In genomic region chr20:23551383-23551782, GRCh38 we compare ENCODE assay signal across 43 cellular contexts. TPM values are rescaled to one million over a fixed set of nuclear protein-coding genes. Genes with fewer than 3 reads are reported as not detected.
"Had no signal": no experiment of that assay in that cellular context is flagged by ENCODE, and none has a peak within 500 bp of the region (broad histone marks: within the 10 kb centered on the region; RNA-seq: fewer than 3 reads in every experiment).

No MANE protein-coding gene starts in this region.

- H3K27me3 ChIP-seq: adrenal gland, ascending aorta, body of pancreas, brain microvascular endothelial cell, breast epithelium, cardiac muscle cell had no signal

- ATAC-seq: activated naive CD4-positive, alpha-beta T cell treated with anti-CD3 and anti-CD28 coated beads, Interleukin-2, amount 50 U/mL, for 72 hours; activated naive CD8-positive, alpha-beta T cell treated with anti-CD3 and anti-CD28 coated beads, Interleukin-2, amount 50 U/mL, for 24 hours; activated T-cell treated with anti-CD3 and anti-CD28 coated beads, Interleukin-2, amount 50 U/mL, for 4 hours; activated T-helper 17 cell treated with anti-CD3 and anti-CD28 coated beads, Interleukin-2, amount 50 U/mL, for 72 hours; body of pancreas had no signal

- H3K4me3 Mint-ChIP-seq: activated naive CD4-positive, alpha-beta T cell treated with anti-CD3 and anti-CD28 coated beads for 36 hours; activated naive CD4-positive, alpha-beta T cell treated with anti-CD3 and anti-CD28 coated beads, Interleukin-2, amount 10 ng/mL, durations not matched to agents 7 days and 5 days; activated naive CD4-positive, alpha-beta T cell treated with anti-CD3 and anti-CD28 coated beads, Interleukin-2, amount 50 U/mL, for 24 hours; activated naive CD8-positive, alpha-beta T cell; activated naive CD8-positive, alpha-beta T cell treated with anti-CD3 and anti-CD28 coated beads for 36 hours; activated naive CD8-positive, alpha-beta T cell treated with anti-CD3 and anti-CD28 coated beads, Interleukin-2, amount 10 ng/mL, durations not matched to agents 7 days and 5 days; activated naive CD8-positive, alpha-beta T cell treated with anti-CD3 and anti-CD28 coated beads, Interleukin-2, amount 50 U/mL, for 24 hours; activated T-cell treated with anti-CD3 and anti-CD28 coated beads, Interleukin-2, amount 50 U/mL, for 24 hours; activated T-cell treated with anti-CD3 and anti-CD28 coated beads, Interleukin-2, amount 50 U/mL, for 4 hours; activated T-helper 1 cell treated with anti-CD3 and anti-CD28 coated beads, Interleukin-12 subunit alpha, Interleukin-12 subunit beta, Interleukin-2, Interleukin-4 antibody, amounts not matched to agents 30 ng/mL and 10 ng/mL and 1 ng/mL, durations not matched to agents 14 hours and 24 hours and 36 hours; activated T-helper 17 cell treated with anti-CD3 and anti-CD28 coated beads, Interleukin-2, amount 50 U/mL, for 72 hours; brain; central memory CD8-positive, alpha-beta T cell had no signal

- H3K9me3 Mint-ChIP-seq: activated naive CD4-positive, alpha-beta T cell treated with anti-CD3 and anti-CD28 coated beads for 36 hours; activated naive CD4-positive, alpha-beta T cell treated with anti-CD3 and anti-CD28 coated beads, Interleukin-2, amount 10 ng/mL, durations not matched to agents 7 days and 5 days; activated naive CD4-positive, alpha-beta T cell treated with anti-CD3 and anti-CD28 coated beads, Interleukin-2, amount 50 U/mL, for 24 hours; activated naive CD4-positive, alpha-beta T cell treated with anti-CD3 and anti-CD28 coated beads, Interleukin-2, amount 50 U/mL, for 72 hours; activated naive CD8-positive, alpha-beta T cell treated with anti-CD3 and anti-CD28 coated beads for 36 hours; activated naive CD8-positive, alpha-beta T cell treated with anti-CD3 and anti-CD28 coated beads, Interleukin-2, amount 10 ng/mL, durations not matched to agents 7 days and 5 days; activated T-cell treated with anti-CD3 and anti-CD28 coated beads, Interleukin-2, amount 50 U/mL, for 24 hours; activated T-cell treated with anti-CD3 and anti-CD28 coated beads, Interleukin-2, amount 50 U/mL, for 4 hours; activated T-helper 1 cell treated with anti-CD3 and anti-CD28 coated beads, Interleukin-12 subunit alpha, Interleukin-12 subunit beta, Interleukin-2, Interleukin-4 antibody, amounts not matched to agents 30 ng/mL and 10 ng/mL and 1 ng/mL, durations not matched to agents 14 hours and 24 hours and 36 hours; activated T-helper 17 cell treated with anti-CD3 and anti-CD28 coated beads, Interleukin-2, amount 50 U/mL, for 72 hours; activated T-helper 2 cell treated with anti-CD3 and anti-CD28 coated beads, Interferon-gamma antibody, Interleukin-2, Interleukin-4, amounts not matched to agents 10 μg/mL and 5 μg/mL and 100 μg/mL, durations not matched to agents 14 hours and 24 hours and 36 hours; brain; central memory CD8-positive, alpha-beta T cell had no signal

- H3K27ac ChIP-seq: adrenal gland, ascending aorta, body of pancreas, brain microvascular endothelial cell, breast epithelium, cardiac muscle cell had no signal

- H3K27me3 Mint-ChIP-seq: activated naive CD8-positive, alpha-beta T cell; activated naive CD8-positive, alpha-beta T cell treated with anti-CD3 and anti-CD28 coated beads, Interleukin-2, amount 50 U/mL, for 24 hours had no signal

- DNase-seq: activated effector memory CD4-positive, alpha-beta T cell treated with anti-CD3 and anti-CD28 coated beads, Interleukin-2, amount 50 U/mL, for 16 hours; activated effector memory CD4-positive, alpha-beta T cell treated with Interleukin-2 at 50 U/mL for 16 hours; activated gamma-delta T cell; activated gamma-delta T cell treated with Interleukin-2 at 50 U/mL for 16 hours; activated naive CD4-positive, alpha-beta T cell; activated naive CD4-positive, alpha-beta T cell treated with anti-CD3 and anti-CD28 coated beads for 36 hours; activated naive CD4-positive, alpha-beta T cell treated with anti-CD3 and anti-CD28 coated beads, Interleukin-2, amount 10 ng/mL, durations not matched to agents 7 days and 5 days; activated naive CD4-positive, alpha-beta T cell treated with anti-CD3 and anti-CD28 coated beads, Interleukin-2, amount 50 U/mL, for 16 hours; activated naive CD4-positive, alpha-beta T cell treated with Interleukin-2 at 50 U/mL for 16 hours; activated naive CD8-positive, alpha-beta T cell treated with anti-CD3 and anti-CD28 coated beads for 36 hours; activated naive CD8-positive, alpha-beta T cell treated with anti-CD3 and anti-CD28 coated beads, Interleukin-2, amount 10 ng/mL, durations not matched to agents 7 days and 5 days; activated naive CD8-positive, alpha-beta T cell treated with anti-CD3 and anti-CD28 coated beads, Interleukin-2, amount 50 U/mL, for 24 hours; activated T-cell treated with anti-CD3 and anti-CD28 coated beads, Interleukin-2, amount 50 U/mL, for 1 hour; activated T-cell treated with anti-CD3 and anti-CD28 coated beads, Interleukin-2, amount 50 U/mL, for 24 hours; activated T-cell treated with anti-CD3 and anti-CD28 coated beads, Interleukin-2, amount 50 U/mL, for 4 hours; activated T-cell treated with anti-CD3 and anti-CD28 coated beads, Interleukin-2, amount 50 U/mL, for 48 hours; amniotic stem cell; amygdala; anterior cingulate cortex; aorta; body of pancreas; brain microvascular endothelial cell; caudate nucleus; central memory CD4-positive, alpha-beta T cell; cerebellar nuclear complex had no signal

- H3K4me1 Mint-ChIP-seq: activated naive CD4-positive, alpha-beta T cell treated with anti-CD3 and anti-CD28 coated beads, Interleukin-2, amount 10 ng/mL, durations not matched to agents 7 days and 5 days; activated naive CD4-positive, alpha-beta T cell treated with anti-CD3 and anti-CD28 coated beads, Interleukin-2, amount 50 U/mL, for 24 hours; activated naive CD8-positive, alpha-beta T cell treated with anti-CD3 and anti-CD28 coated beads for 36 hours; activated naive CD8-positive, alpha-beta T cell treated with anti-CD3 and anti-CD28 coated beads, Interleukin-2, amount 10 ng/mL, durations not matched to agents 7 days and 5 days; activated naive CD8-positive, alpha-beta T cell treated with anti-CD3 and anti-CD28 coated beads, Interleukin-2, amount 50 U/mL, for 24 hours; activated T-helper 17 cell treated with anti-CD3 and anti-CD28 coated beads, Interleukin-2, amount 50 U/mL, for 72 hours; brain; central memory CD8-positive, alpha-beta T cell had no signal

- H3K36me3 ChIP-seq: adrenal gland, ascending aorta, brain microvascular endothelial cell, breast epithelium, cardiac muscle cell had no signal

- H3K9me3 ChIP-seq: adrenal gland, ascending aorta, body of pancreas, breast epithelium had no signal

- H3K4me1 ChIP-seq: adrenal gland, ascending aorta, body of pancreas, breast epithelium had no signal

- H3K27ac Mint-ChIP-seq: activated naive CD4-positive, alpha-beta T cell treated with anti-CD3 and anti-CD28 coated beads for 36 hours; activated naive CD4-positive, alpha-beta T cell treated with anti-CD3 and anti-CD28 coated beads, Interleukin-2, amount 10 ng/mL, durations not matched to agents 7 days and 5 days; activated naive CD4-positive, alpha-beta T cell treated with anti-CD3 and anti-CD28 coated beads, Interleukin-2, amount 50 U/mL, for 24 hours; activated naive CD4-positive, alpha-beta T cell treated with anti-CD3 and anti-CD28 coated beads, Interleukin-2, amount 50 U/mL, for 72 hours; activated naive CD8-positive, alpha-beta T cell; activated naive CD8-positive, alpha-beta T cell treated with anti-CD3 and anti-CD28 coated beads for 36 hours; activated naive CD8-positive, alpha-beta T cell treated with anti-CD3 and anti-CD28 coated beads, Interleukin-2, amount 10 ng/mL, durations not matched to agents 7 days and 5 days; activated naive CD8-positive, alpha-beta T cell treated with anti-CD3 and anti-CD28 coated beads, Interleukin-2, amount 50 U/mL, for 24 hours; activated T-cell treated with anti-CD3 and anti-CD28 coated beads, Interleukin-2, amount 50 U/mL, for 24 hours; activated T-helper 1 cell treated with anti-CD3 and anti-CD28 coated beads, Interleukin-12 subunit alpha, Interleukin-12 subunit beta, Interleukin-2, Interleukin-4 antibody, amounts not matched to agents 30 ng/mL and 10 ng/mL and 1 ng/mL, durations not matched to agents 14 hours and 24 hours and 36 hours; activated T-helper 17 cell treated with anti-CD3 and anti-CD28 coated beads, Interleukin-2, amount 50 U/mL, for 72 hours; activated T-helper 2 cell treated with anti-CD3 and anti-CD28 coated beads, Interferon-gamma antibody, Interleukin-2, Interleukin-4, amounts not matched to agents 10 μg/mL and 5 μg/mL and 100 μg/mL, durations not matched to agents 14 hours and 24 hours and 36 hours; brain had no signal

- FAIRE-seq: astrocyte had no signal

- H3K36me3 Mint-ChIP-seq: activated naive CD4-positive, alpha-beta T cell treated with anti-CD3 and anti-CD28 coated beads, Interleukin-2, amount 10 ng/mL, durations not matched to agents 7 days and 5 days; activated naive CD4-positive, alpha-beta T cell treated with anti-CD3 and anti-CD28 coated beads, Interleukin-2, amount 50 U/mL, for 24 hours; activated naive CD4-positive, alpha-beta T cell treated with anti-CD3 and anti-CD28 coated beads, Interleukin-2, amount 50 U/mL, for 72 hours; activated naive CD8-positive, alpha-beta T cell; activated naive CD8-positive, alpha-beta T cell treated with anti-CD3 and anti-CD28 coated beads for 36 hours; activated naive CD8-positive, alpha-beta T cell treated with anti-CD3 and anti-CD28 coated beads, Interleukin-2, amount 10 ng/mL, durations not matched to agents 7 days and 5 days; brain had no signal

- H3K4me3 ChIP-seq: adrenal gland, ascending aorta, body of pancreas, breast epithelium, cardiac muscle cell had no signal

RNA-seq across cellular contexts. Expression of gene CST9L, which starts 16.9 kb away (rescaled TPM):
- total RNA-seq: activated naive CD4-positive, alpha-beta T cell treated with anti-CD3 and anti-CD28 coated beads for 36 hours; activated naive CD4-positive, alpha-beta T cell treated with anti-CD3 and anti-CD28 coated beads, Interleukin-2, amount 50 U/mL, for 72 hours; activated naive CD8-positive, alpha-beta T cell treated with anti-CD3 and anti-CD28 coated beads for 36 hours; activated naive CD8-positive, alpha-beta T cell treated with anti-CD3 and anti-CD28 coated beads, Interleukin-2, amount 10 ng/mL, durations not matched to agents 7 days and 5 days; activated T-cell treated with anti-CD3 and anti-CD28 coated beads, Interleukin-2, amount 50 U/mL, for 4 hours; activated T-helper 1 cell treated with anti-CD3 and anti-CD28 coated beads, Interleukin-12 subunit alpha, Interleukin-12 subunit beta, Interleukin-2, Interleukin-4 antibody, amounts not matched to agents 30 ng/mL and 10 ng/mL and 1 ng/mL, durations not matched to agents 14 hours and 24 hours and 36 hours; activated T-helper 17 cell treated with anti-CD3 and anti-CD28 coated beads, Interleukin-2, amount 50 U/mL, for 72 hours; activated T-helper 2 cell treated with anti-CD3 and anti-CD28 coated beads, Interferon-gamma antibody, Interleukin-2, Interleukin-4, amounts not matched to agents 10 μg/mL and 5 μg/mL and 100 μg/mL, durations not matched to agents 14 hours and 24 hours and 36 hours; adrenal gland; aorta; ascending aorta; astrocyte; body of pancreas; breast epithelium; bronchial epithelial cell; cardiac muscle cell; cardiac septum; cerebellum; chondrocyte had no signal
- polyA plus RNA-seq: adipose tissue, adrenal gland, aorta, cardiac muscle cell had no signal

RNA-seq across cellular contexts. Expression of gene CST9, which starts 54.3 kb away (rescaled TPM):
- total RNA-seq: activated naive CD4-positive, alpha-beta T cell treated with anti-CD3 and anti-CD28 coated beads for 36 hours; activated naive CD4-positive, alpha-beta T cell treated with anti-CD3 and anti-CD28 coated beads, Interleukin-2, amount 50 U/mL, for 72 hours; activated naive CD8-positive, alpha-beta T cell treated with anti-CD3 and anti-CD28 coated beads for 36 hours; activated naive CD8-positive, alpha-beta T cell treated with anti-CD3 and anti-CD28 coated beads, Interleukin-2, amount 10 ng/mL, durations not matched to agents 7 days and 5 days; activated T-cell treated with anti-CD3 and anti-CD28 coated beads, Interleukin-2, amount 50 U/mL, for 4 hours; activated T-helper 1 cell treated with anti-CD3 and anti-CD28 coated beads, Interleukin-12 subunit alpha, Interleukin-12 subunit beta, Interleukin-2, Interleukin-4 antibody, amounts not matched to agents 30 ng/mL and 10 ng/mL and 1 ng/mL, durations not matched to agents 14 hours and 24 hours and 36 hours; activated T-helper 17 cell treated with anti-CD3 and anti-CD28 coated beads, Interleukin-2, amount 50 U/mL, for 72 hours; activated T-helper 2 cell treated with anti-CD3 and anti-CD28 coated beads, Interferon-gamma antibody, Interleukin-2, Interleukin-4, amounts not matched to agents 10 μg/mL and 5 μg/mL and 100 μg/mL, durations not matched to agents 14 hours and 24 hours and 36 hours; adrenal gland; aorta; ascending aorta; astrocyte; bronchial epithelial cell; cardiac muscle cell; cardiac septum; cerebellum; chondrocyte had no signal
- polyA plus RNA-seq: adipose tissue, adrenal gland, aorta, cardiac muscle cell had no signal
